ENCODE assay signal across 8 cellular contexts in the genomic region with DNA sequence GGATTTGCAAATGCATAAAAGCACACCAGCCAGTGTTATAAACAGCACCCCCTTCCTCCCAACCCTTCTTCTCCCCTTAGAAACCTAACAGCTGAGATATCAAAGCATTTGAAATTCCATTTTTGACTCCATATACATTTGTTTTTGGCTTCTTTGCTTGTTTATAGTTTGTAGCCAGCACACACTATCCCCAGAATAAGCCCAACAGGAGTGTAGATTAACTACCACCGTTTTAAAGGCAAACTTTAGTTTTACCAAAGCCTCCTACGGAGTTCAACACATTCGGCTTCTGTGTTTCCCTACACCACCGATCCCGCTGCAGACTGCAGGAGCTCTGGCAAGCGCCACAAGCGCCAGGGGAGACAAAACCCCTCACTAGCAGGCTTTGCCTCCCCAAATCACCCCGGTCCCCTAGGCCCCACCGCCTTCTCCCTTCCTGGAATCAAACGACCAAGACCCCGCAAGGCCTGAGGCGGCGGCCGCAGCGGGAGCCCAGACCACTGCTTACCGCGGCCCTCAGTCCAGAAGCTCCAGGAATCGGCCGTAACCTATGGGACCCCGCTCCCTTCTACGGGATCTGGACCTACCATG. TPM values are rescaled to one million over a fixed set of nuclear protein-coding genes. Genes with fewer than 3 reads are reported as not detected.
A peak's percentile ranks its signal among the peaks of the same experiment; 100 is the strongest.
DNase-seq lines count a peak whose midpoint lies in the region; ATAC-seq and TF ChIP-seq lines count a peak whose summit lies in the region.

No MANE protein-coding gene starts in this region.

- peak overlapping the region; percentile 92 for H3K9ac ChIP-seq in parathyroid adenoma

- H3K79me2 ChIP-seq in parathyroid adenoma, result peaks cover 38% of the 10 kb centered on the region

- peak overlapping the region; percentile 72 to 100 (median 86) for H3K4me3 ChIP-seq in esophagus squamous epithelium
- H3K4me3 ChIP-seq in parathyroid adenoma (ENCODE audit: low read depth, low read length), result peak overlapping the region; percentile 95

- ATAC-seq in Right ventricle myocardium inferior (no peak), HG03159 (IDR thresholded peaks at IDR 0.05; ENCODE audit: unreplicated experiment) (peak; percentile 13), activated B cell treated with CpG ODN at 0.5 μM for 24 hours (ENCODE audit: low read depth) (peak; percentile 9)

- CTCF ChIA-PET in activated B cell treated with CpG ODN at 0.5 μM for 24 hours (lab: Charles Lee), result no interaction called here

- peak overlapping the region; percentile 94 for H3K27ac Mint-ChIP-seq in activated B cell treated with CpG ODN at 0.5 μM for 24 hours

- H3K4me1 ChIP-seq in esophagus squamous epithelium (peaks cover 9 to 56% (median 12%) of the 10 kb centered on the region in 3 donors), parathyroid adenoma (peaks cover 7% of the 10 kb centered on the region)

- POLR2A ChIA-PET in activated B cell treated with CpG ODN at 0.5 μM for 24 hours (lab: Charles Lee), result interaction anchor here (0.6 to 2.1 kb wide), 8 partner anchors 10 to 1553 kb away, joined by 3 to 13 read pairs (median 4); a partner anchor contains a TSS

- 0 to 3% methylated on average over 8 to 16 of the region's 21 CpGs for WGBS in esophagus squamous epithelium, 2 donors

- H3K9me3 ChIP-seq in esophagus squamous epithelium (no peaks in the 10 kb centered on the region), parathyroid adenoma (ENCODE audit: control insufficient read depth, low read length) (no peaks in the 10 kb centered on the region)

- peak overlapping the region; percentile 91 to 98 (median 95) for H3K27ac ChIP-seq in esophagus squamous epithelium
- H3K27ac ChIP-seq in parathyroid adenoma, result peak overlapping the region; percentile 79

- H3K4me1 Mint-ChIP-seq in activated B cell treated with CpG ODN at 0.5 μM for 24 hours, result peaks cover 45% of the 10 kb centered on the region

- peaks cover 0 to 8% (median 0%) of the 10 kb centered on the region in 3 donors for H3K36me3 ChIP-seq in esophagus squamous epithelium
- H3K36me3 ChIP-seq in parathyroid adenoma (ENCODE audit: control insufficient read depth, insufficient read depth, low read length), result no peaks in the 10 kb centered on the region

- intact Hi-C loops in Right ventricle myocardium inferior (cut with DNase I), result loop anchor here (5.0 kb wide), 1 partner anchor 47 kb away; a partner anchor contains a TSS
- intact Hi-C loops in cardiac septum (cut with DNase I), result loop anchor here (2.0 kb wide), 1 partner anchor 44 kb away; a partner anchor contains a TSS
- intact Hi-C loops in activated B cell treated with CpG ODN at 0.5 μM for 24 hours (cut with micrococcal nuclease), result loop anchor here (1.0 to 5.0 kb wide), 6 partner anchors 46 to 1552 kb away; a partner anchor contains a TSS
- intact Hi-C loops in esophagus squamous epithelium (cut with DNase I), result no loop called here

- no peak for TF ChIP-seq CTCF in activated B cell treated with CpG ODN at 0.5 μM for 24 hours (IDR thresholded peaks at IDR 0.05)
- TF ChIP-seq CTCF in esophagus squamous epithelium (IDR thresholded peaks at IDR 0.05), result no peak
- no peak for TF ChIP-seq CTCF in parathyroid adenoma (IDR thresholded peaks at IDR 0.05)

- H2AFZ ChIP-seq in parathyroid adenoma, result peak overlapping the region; percentile 66

- TF ChIP-seq POLR2A in esophagus squamous epithelium (IDR thresholded peaks at IDR 0.05), result no peak

- H3K9me3 Mint-ChIP-seq in activated B cell treated with CpG ODN at 0.5 μM for 24 hours, result no peaks in the 10 kb centered on the region

- H3K36me3 Mint-ChIP-seq in activated B cell treated with CpG ODN at 0.5 μM for 24 hours (ENCODE audit: low read depth), result peaks cover 18% of the 10 kb centered on the region

- H3K27me3 Mint-ChIP-seq in activated B cell treated with CpG ODN at 0.5 μM for 24 hours, result no peaks in the 10 kb centered on the region

- peak overlapping the region; percentile 91 for H3K4me3 Mint-ChIP-seq in activated B cell treated with CpG ODN at 0.5 μM for 24 hours

- peak; percentile 64 for DNase-seq in Right ventricle myocardium inferior (ENCODE audit: missing footprints)
- no peak for DNase-seq in cardiac septum (ENCODE audit: low spot score)
- no peak for DNase-seq in activated B cell treated with CpG ODN at 0.5 μM for 24 hours
- DNase-seq in esophagus squamous epithelium (lab: John Stamatoyannopoulos, UW), result no peak
- DNase-seq in NCI-H146 treated with DMSO at 0.1 percent for 48 hours (lab: John Stamatoyannopoulos, UW; ENCODE audit: unreplicated experiment), result no peak
- DNase-seq in medulla oblongata (ENCODE audit: extremely low spot score), result no peak

- H3K4me2 ChIP-seq in parathyroid adenoma (ENCODE audit: low read length), result peak overlapping the region; percentile 73

- H3K27me3 ChIP-seq in esophagus squamous epithelium, result no peaks in the 10 kb centered on the region
- H3K27me3 ChIP-seq in parathyroid adenoma (ENCODE audit: control insufficient read depth, insufficient read depth, low read length), result no peaks in the 10 kb centered on the region

RNA-seq across cellular contexts. Expression of a gene that starts 0.4 kb away (rescaled TPM):
- total RNA-seq in Right ventricle myocardium inferior, result 62.1 TPM
- 87.0 TPM for total RNA-seq in cardiac septum
- total RNA-seq in activated B cell treated with CpG ODN at 0.5 μM for 24 hours, result 87.0 and 91.4 TPM in 2 replicates
- total RNA-seq in esophagus squamous epithelium, result 100 to 1,000 TPM in 1 of 4 donors, 10 to 100 TPM in 3; 62.6 to 103 (median 86.8) TPM

RNA-seq across cellular contexts. Expression of a gene that starts 45.2 kb away (rescaled TPM):
- total RNA-seq in Right ventricle myocardium inferior (87.3 TPM), cardiac septum (67.6 TPM), activated B cell treated with CpG ODN at 0.5 μM for 24 hours (37.0 and 44.7 TPM in 2 replicates), esophagus squamous epithelium (10 to 100 TPM; 50.2 to 73.2 (median 62.3) TPM)
